22 cellular contexts compared by ENCODE assay signal in genomic region chr18:47981320-47981719, GRCh38.
"Had no signal": no experiment of that assay in that cellular context is flagged by ENCODE, and none has a peak within 500 bp of the region (broad histone marks: within the 10 kb centered on the region; RNA-seq: fewer than 3 reads in every experiment).

No MANE protein-coding gene starts in this region.

- ATAC-seq: gastroesophageal sphincter, heart left ventricle, left lung, psoas muscle, right cardiac atrium had no signal

- H3K27ac Mint-ChIP-seq: stimulated activated naive CD8-positive, alpha-beta T cell treated with anti-CD3 and anti-CD28 coated beads, Interleukin-15, Interleukin-2, amounts not matched to agents 100 ng/mL and 50 ng/mL, for 24 hours had no signal

- H3K4me1 ChIP-seq: esophagus muscularis mucosa, gastroesophageal sphincter, heart left ventricle, left lung, psoas muscle, tibial nerve, uterus had no signal

- H3K27ac ChIP-seq: coronary artery, esophagus muscularis mucosa, gastroesophageal sphincter, heart left ventricle, left lung, psoas muscle, tibial nerve, uterus, VCaP had no signal

- H3K4me1 Mint-ChIP-seq: central memory CD8-positive, alpha-beta T cell had no signal

- H3K9me3 Mint-ChIP-seq: central memory CD8-positive, alpha-beta T cell; stimulated activated naive CD8-positive, alpha-beta T cell treated with anti-CD3 and anti-CD28 coated beads, Interleukin-15, Interleukin-2, amounts not matched to agents 100 ng/mL and 50 ng/mL, for 24 hours had no signal

- H3K4me3 Mint-ChIP-seq: central memory CD8-positive, alpha-beta T cell; stimulated activated naive CD8-positive, alpha-beta T cell treated with anti-CD3 and anti-CD28 coated beads, Interleukin-15, Interleukin-2, amounts not matched to agents 100 ng/mL and 50 ng/mL, for 24 hours had no signal

- H3K9me3 ChIP-seq: esophagus muscularis mucosa, gastroesophageal sphincter, heart left ventricle, left lung, psoas muscle, tibial nerve, uterus had no signal

- DNase-seq: activated CD4-positive, alpha-beta T cell treated with anti-CD3 and anti-CD28 coated beads for 1 hour; activated CD8-positive, alpha-beta memory T cell treated with anti-CD3 and anti-CD28 coated beads for 24 hours; activated CD8-positive, alpha-beta memory T cell treated with anti-CD3 and anti-CD28 coated beads, Interleukin-2, amount 50 U/mL, for 48 hours; activated effector memory CD4-positive, alpha-beta T cell treated with Interleukin-2 at 50 U/mL for 16 hours; activated naive CD4-positive, alpha-beta T cell treated with anti-CD3 and anti-CD28 coated beads, Interleukin-2, amount 50 U/mL, for 16 hours; activated T-cell treated with anti-CD3 and anti-CD28 coated beads, Interleukin-2, amount 50 U/mL, for 48 hours; aorta; effector CD8-positive, alpha-beta T cell; heart left ventricle; kidney; left lung; psoas muscle; stimulated activated CD4-positive, alpha-beta T cell treated with anti-CD3 and anti-CD28 coated beads, Interleukin-2, amount 100 ng/mL, for 24 hours; uterus had no signal

- H3K27me3 ChIP-seq: esophagus muscularis mucosa, gastroesophageal sphincter, heart left ventricle, left lung, tibial nerve, uterus had no signal

- H3K27me3 Mint-ChIP-seq: stimulated activated naive CD8-positive, alpha-beta T cell treated with anti-CD3 and anti-CD28 coated beads, Interleukin-15, Interleukin-2, amounts not matched to agents 100 ng/mL and 50 ng/mL, for 24 hours had no signal

- H3K4me3 ChIP-seq: coronary artery, esophagus muscularis mucosa, gastroesophageal sphincter, heart left ventricle, left lung, psoas muscle, tibial nerve, uterus had no signal

- H3K36me3 ChIP-seq: esophagus muscularis mucosa, gastroesophageal sphincter, heart left ventricle, left lung, tibial nerve, uterus had no signal
